Comparison of ENCODE assay signal across 9 cellular contexts in the genomic region with DNA sequence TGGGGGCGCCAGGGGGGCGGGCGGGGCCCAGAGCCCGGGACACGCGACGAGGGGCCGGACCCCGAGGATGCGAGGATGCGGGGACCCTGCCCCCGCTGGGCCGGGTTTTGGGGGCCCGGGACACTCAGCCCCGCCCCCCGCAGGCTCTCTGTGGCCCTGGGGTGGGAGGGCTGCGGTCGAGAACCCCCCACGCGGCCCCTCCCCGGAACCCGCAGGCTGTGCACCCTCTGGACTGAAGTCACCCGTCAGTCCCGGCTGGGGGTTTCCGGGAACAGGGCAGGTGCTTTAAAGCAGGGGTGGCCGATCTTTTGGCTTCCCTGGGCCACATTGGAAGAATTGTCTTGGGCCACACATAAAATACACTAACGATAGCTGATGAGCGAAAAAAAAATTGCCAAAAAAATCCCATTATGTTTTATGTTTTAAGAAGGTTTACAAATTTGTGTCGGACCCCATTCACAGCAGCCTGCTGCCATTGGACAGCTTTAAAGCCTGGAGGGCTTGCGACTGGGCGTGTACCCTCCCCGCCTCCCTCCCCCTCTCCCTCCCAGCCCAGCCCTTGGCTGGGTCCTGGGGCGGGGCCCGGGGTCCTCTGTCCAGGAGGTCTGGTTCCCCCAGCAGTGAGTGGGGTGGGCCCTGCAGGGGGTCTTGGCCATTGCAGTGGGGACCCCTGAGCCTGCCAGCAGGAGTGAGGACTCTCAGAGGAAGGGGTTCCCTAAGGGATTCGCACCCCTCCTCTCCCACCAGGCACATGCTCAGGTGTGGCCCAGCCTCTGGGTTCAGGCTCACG. TPM values are rescaled to one million over a fixed set of nuclear protein-coding genes. Genes with fewer than 3 reads are reported as not detected.
DNase-seq lines count a peak whose midpoint lies in the region; ATAC-seq and TF ChIP-seq lines count a peak whose summit lies in the region.
"Had no signal": no experiment of that assay in that cellular context is flagged by ENCODE, and none has a peak within 500 bp of the region (broad histone marks: within the 10 kb centered on the region; RNA-seq: fewer than 3 reads in every experiment).

No MANE protein-coding gene starts in this region.

- H3K9me3 ChIP-seq in iPS DF 6.9 (ENCODE audit: control insufficient read depth, insufficient read depth, low read length) (no peaks in the 10 kb centered on the region), osteoblast (ENCODE audit: low read depth, low read length) (no peaks in the 10 kb centered on the region)

- no peak overlapping the region for H2AFZ ChIP-seq in osteoblast (ENCODE audit: low read length)

- no peaks in the 10 kb centered on the region for H4K20me1 ChIP-seq in osteoblast (ENCODE audit: insufficient read depth, low read length)

- no peak overlapping the region for H3K27ac ChIP-seq in iPS DF 6.9 (ENCODE audit: low read length)
- no peak overlapping the region for H3K27ac ChIP-seq in osteoblast (ENCODE audit: low read depth, low read length)
- H3K27ac ChIP-seq: SK-N-MC had no signal

- DNase-seq in NCI-H526 (lab: John Stamatoyannopoulos, UW) (peak; percentile 62 to 82), NCI-H526 treated with DMSO at 0.1 percent for 48 hours (lab: John Stamatoyannopoulos, UW) (no peak), iPS DF 6.9 (ENCODE audit: low read depth, low spot score) (no peak), GOT3 (lab: John Stamatoyannopoulos, UW) (no peak), osteoblast (ENCODE audit: insufficient read length, low spot score, missing footprints) (no peak), 8988T (no peak)
- DNase-seq in activated CD4-positive, alpha-beta T cell treated with anti-CD3 and anti-CD28 coated beads for 48 hours, result peak; percentile 70
- peak; percentile 82 for DNase-seq in stimulated activated naive CD8-positive, alpha-beta T cell treated with anti-CD3 and anti-CD28 coated beads, Interleukin-15, Interleukin-2, amounts not matched to agents 100 U/mL and 50 U/mL, for 24 hours

- ATAC-seq in stimulated activated naive CD8-positive, alpha-beta T cell treated with anti-CD3 and anti-CD28 coated beads, Interleukin-15, Interleukin-2, amounts not matched to agents 100 U/mL and 50 U/mL, for 24 hours, result peak; percentile 88

- no peaks in the 10 kb centered on the region for H3K79me2 ChIP-seq in osteoblast (ENCODE audit: insufficient read depth, low read length)

- H3K36me3 ChIP-seq in iPS DF 6.9 (ENCODE audit: control insufficient read depth, insufficient read depth, low read length) (no peaks in the 10 kb centered on the region), osteoblast (ENCODE audit: insufficient read depth, low read length) (no peaks in the 10 kb centered on the region)

- no CpG with 5 or more reads among the region's 36 CpGs for WGBS in iPS DF 6.9 (ENCODE audit: insufficient coverage, insufficient read length)

- H3K27me3 ChIP-seq in iPS DF 6.9 (ENCODE audit: control insufficient read depth, insufficient read depth, low read length), result no peaks in the 10 kb centered on the region
- no peaks in the 10 kb centered on the region for H3K27me3 ChIP-seq in osteoblast (ENCODE audit: insufficient read depth, low read length)

- H3K4me3 ChIP-seq in iPS DF 6.9 (ENCODE audit: low read length) (peak overlapping the region; percentile 5; the same call in 1 of the 2 replicates), osteoblast (ENCODE audit: insufficient read depth, low read length) (no peak overlapping the region)
- H3K4me3 ChIP-seq: SK-N-MC had no signal

- no peak overlapping the region for H3K4me2 ChIP-seq in osteoblast (ENCODE audit: insufficient read depth, low read length)

- no peak for TF ChIP-seq CTCF in osteoblast (IDR thresholded peaks at IDR 0.05; ENCODE audit: extremely low read depth, low read depth, low read length)

- H3K4me1 ChIP-seq in iPS DF 6.9 (ENCODE audit: control insufficient read depth, insufficient read depth, low read length), result peaks cover 9% of the 10 kb centered on the region
- no peaks in the 10 kb centered on the region for H3K4me1 ChIP-seq in osteoblast (ENCODE audit: insufficient read depth, low read length)

RNA-seq across cellular contexts. Expression of a gene that starts 21.6 kb away (rescaled TPM):
- 5.4 and 8.5 TPM in 2 replicates for total RNA-seq in osteoblast

RNA-seq across cellular contexts. Expression of a gene that starts 36.2 kb away (rescaled TPM):
- total RNA-seq in osteoblast, result not detected in 2 replicates

Comparison
In these comparisons a context has a peak if more than half of its experiments do, and no peak if none do; other contexts are left out.
1. DNase-seq: peak in NCI-H526 (2 of 2), activated CD4-positive, alpha-beta T cell treated with anti-CD3 and anti-CD28 coated beads for 48 hours (single experiment) and stimulated activated naive CD8-positive, alpha-beta T cell treated with anti-CD3 and anti-CD28 coated beads, Interleukin-15, Interleukin-2, amounts not matched to agents 100 U/mL and 50 U/mL, for 24 hours (single experiment); none in NCI-H526 treated with DMSO at 0.1 percent for 48 hours (single experiment), iPS DF 6.9 (single experiment), GOT3 (single experiment), osteoblast (single experiment) and 8988T (single experiment).